In the genomic region with DNA sequence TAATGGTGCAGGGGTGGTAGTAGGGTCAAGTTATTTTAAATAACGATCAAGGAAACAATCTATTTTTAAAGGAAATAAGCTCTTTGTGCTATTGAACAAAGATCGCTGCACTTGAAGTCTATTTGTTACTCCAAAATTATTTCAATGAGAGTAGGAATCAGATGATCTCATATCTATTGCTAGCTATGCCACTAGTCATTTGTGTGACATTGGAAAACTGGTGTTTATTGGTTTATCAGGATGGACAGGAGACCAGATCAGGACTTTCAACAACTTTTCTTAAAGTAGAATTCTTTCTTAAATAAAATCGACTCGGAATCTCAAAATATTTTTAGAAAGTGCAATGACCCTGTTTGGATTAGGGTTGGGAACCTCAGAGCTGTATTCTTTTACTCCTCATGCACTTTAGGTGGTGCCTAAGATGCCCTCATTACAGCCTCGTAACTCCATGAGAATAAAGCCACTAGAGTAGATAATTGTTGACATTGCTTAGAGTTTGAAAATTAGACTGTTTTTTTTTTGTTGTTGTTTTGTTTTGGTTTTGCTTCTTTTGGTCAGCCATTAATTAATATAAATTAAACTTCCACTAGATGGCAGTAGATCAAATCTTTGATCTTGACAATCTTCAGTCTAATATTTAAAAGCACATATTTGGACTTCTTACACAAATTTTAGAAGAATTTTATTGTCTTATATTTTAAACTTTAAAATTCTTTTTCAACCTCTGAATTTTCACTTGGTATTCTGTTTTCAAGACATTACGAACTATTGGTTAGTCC, we compare ENCODE assay signal across 8 cellular contexts.
DNase-seq lines count a peak whose midpoint lies in the region; ATAC-seq and FAIRE-seq lines count a peak whose summit lies in the region.

No MANE protein-coding gene starts in this region.

- H3K9me3 Mint-ChIP-seq in stimulated activated naive CD8-positive, alpha-beta T cell treated with anti-CD3 and anti-CD28 coated beads, Interleukin-15, amount 100 ng/mL, for 72 hours, result no peaks in the 10 kb centered on the region
- no peaks in the 10 kb centered on the region for H3K9me3 Mint-ChIP-seq in stimulated activated effector memory CD8-positive, alpha-beta T cell treated with anti-CD3 and anti-CD28 coated beads, Interleukin-12 subunit alpha, Interleukin-12 subunit beta, amount 100 ng/mL, for 72 hours

- no peaks in the 10 kb centered on the region for H3K4me1 Mint-ChIP-seq in stimulated activated naive CD8-positive, alpha-beta T cell treated with anti-CD3 and anti-CD28 coated beads, Interleukin-15, amount 100 ng/mL, for 72 hours
- no peaks in the 10 kb centered on the region for H3K4me1 Mint-ChIP-seq in stimulated activated effector memory CD8-positive, alpha-beta T cell treated with anti-CD3 and anti-CD28 coated beads, Interleukin-12 subunit alpha, Interleukin-12 subunit beta, amount 100 ng/mL, for 72 hours

- H3K4me3 Mint-ChIP-seq in stimulated activated naive CD8-positive, alpha-beta T cell treated with anti-CD3 and anti-CD28 coated beads, Interleukin-15, amount 100 ng/mL, for 72 hours, result no peak overlapping the region
- no peak overlapping the region for H3K4me3 Mint-ChIP-seq in stimulated activated effector memory CD8-positive, alpha-beta T cell treated with anti-CD3 and anti-CD28 coated beads, Interleukin-12 subunit alpha, Interleukin-12 subunit beta, amount 100 ng/mL, for 72 hours

- no peaks in the 10 kb centered on the region for H3K27me3 Mint-ChIP-seq in stimulated activated naive CD8-positive, alpha-beta T cell treated with anti-CD3 and anti-CD28 coated beads, Interleukin-15, amount 100 ng/mL, for 72 hours

- FAIRE-seq in endometrium (lab: Jason Lieb, UNC), result peak; percentile 99

- no peaks in the 10 kb centered on the region for H3K36me3 Mint-ChIP-seq in stimulated activated effector memory CD8-positive, alpha-beta T cell treated with anti-CD3 and anti-CD28 coated beads, Interleukin-12 subunit alpha, Interleukin-12 subunit beta, amount 100 ng/mL, for 72 hours

- DNase-seq in NCI-H2227 (lab: John Stamatoyannopoulos, UW; ENCODE audit: unreplicated experiment) (peak; percentile 39), pons (ENCODE audit: low spot score) (peak; percentile 84), NCI-H526 treated with DMSO at 0.1 percent for 48 hours (lab: John Stamatoyannopoulos, UW) (no peak)
- DNase-seq in stimulated activated naive CD8-positive, alpha-beta T cell treated with anti-CD3 and anti-CD28 coated beads, Interleukin-15, amount 100 ng/mL, for 72 hours, result no peak
- no peak for DNase-seq in stimulated activated effector memory CD8-positive, alpha-beta T cell treated with anti-CD3 and anti-CD28 coated beads, Interleukin-12 subunit alpha, Interleukin-12 subunit beta, amount 100 ng/mL, for 72 hours (ENCODE audit: low spot score in 2 of 2)
- no peak for DNase-seq in central memory CD4-positive, alpha-beta T cell

- peak; percentile 69 for ATAC-seq in GM19351 (IDR thresholded peaks at IDR 0.05; ENCODE audit: unreplicated experiment)
- no peak for ATAC-seq in stimulated activated naive CD8-positive, alpha-beta T cell treated with anti-CD3 and anti-CD28 coated beads, Interleukin-15, amount 100 ng/mL, for 72 hours
- ATAC-seq in stimulated activated effector memory CD8-positive, alpha-beta T cell treated with anti-CD3 and anti-CD28 coated beads, Interleukin-12 subunit alpha, Interleukin-12 subunit beta, amount 100 ng/mL, for 72 hours, result no peak

- no peak overlapping the region for H3K27ac Mint-ChIP-seq in stimulated activated naive CD8-positive, alpha-beta T cell treated with anti-CD3 and anti-CD28 coated beads, Interleukin-15, amount 100 ng/mL, for 72 hours
- H3K27ac Mint-ChIP-seq in stimulated activated effector memory CD8-positive, alpha-beta T cell treated with anti-CD3 and anti-CD28 coated beads, Interleukin-12 subunit alpha, Interleukin-12 subunit beta, amount 100 ng/mL, for 72 hours, result no peak overlapping the region

Comparison
In these comparisons a context has a peak if more than half of its experiments do, and no peak if none do; other contexts are left out.
1. DNase-seq: peak in NCI-H2227 (single experiment) and pons (single experiment); none in stimulated activated naive CD8-positive, alpha-beta T cell treated with anti-CD3 and anti-CD28 coated beads, Interleukin-15, amount 100 ng/mL, for 72 hours (0 of 2), stimulated activated effector memory CD8-positive, alpha-beta T cell treated with anti-CD3 and anti-CD28 coated beads, Interleukin-12 subunit alpha, Interleukin-12 subunit beta, amount 100 ng/mL, for 72 hours (0 of 2), NCI-H526 treated with DMSO at 0.1 percent for 48 hours (single experiment) and central memory CD4-positive, alpha-beta T cell (single experiment).